Comparison of ENCODE assay signal across 17 cellular contexts in the genomic region with DNA sequence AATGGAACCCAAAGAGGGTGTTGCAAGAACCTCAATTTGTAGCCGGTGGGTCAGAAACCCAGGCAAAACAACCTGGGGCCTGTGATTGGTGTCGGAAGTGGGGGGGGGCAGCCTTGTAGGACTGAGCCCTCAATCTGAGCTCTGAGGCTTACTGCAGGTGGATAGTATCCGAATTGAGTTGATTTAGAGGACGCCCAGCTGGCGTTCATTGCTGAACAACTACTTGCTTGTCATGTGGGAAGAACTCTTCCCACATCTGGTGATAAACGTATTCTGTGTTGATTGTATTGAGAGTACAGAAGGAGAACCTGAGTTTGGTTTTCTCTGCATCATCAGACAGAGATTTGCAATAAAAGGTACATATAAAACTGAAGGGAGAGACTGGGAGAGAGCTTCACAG. TPM values are rescaled to one million over a fixed set of nuclear protein-coding genes. Genes with fewer than 3 reads are reported as not detected.
DNase-seq lines count a peak whose midpoint lies in the region; ATAC-seq and TF ChIP-seq lines count a peak whose summit lies in the region.
"Had no signal": no experiment of that assay in that cellular context is flagged by ENCODE, and none has a peak within 500 bp of the region (broad histone marks: within the 10 kb centered on the region; RNA-seq: fewer than 3 reads in every experiment).

No MANE protein-coding gene starts in this region.

- peak overlapping the region; percentile 7; the same call in 1 of the 2 replicates for H3K27ac ChIP-seq in HUES6 (ENCODE audit: low read depth, low read length)
- peak overlapping the region; percentile 93 for H3K27ac ChIP-seq in RWPE2 (ENCODE audit: poor library complexity, severe bottlenecking)
- peak overlapping the region; percentile 34 to 98 (median 70) for H3K27ac ChIP-seq in gastroesophageal sphincter
- peak overlapping the region; percentile 94 to 98 for H3K27ac ChIP-seq in thoracic aorta
- no peak overlapping the region for H3K27ac ChIP-seq in right cardiac atrium (ENCODE audit: low read length)
- H3K27ac ChIP-seq: GM23248 had no signal

- POLR2A ChIA-PET in HEK293T (lab: Yijun Ruan, JAX): no interaction called here

- H3K4me3 ChIP-seq in HUES6 (ENCODE audit: low read depth, low read length): peak overlapping the region; percentile 16
- no peak overlapping the region for H3K4me3 ChIP-seq in RWPE2 (ENCODE audit: severe bottlenecking)
- no peak overlapping the region for H3K4me3 ChIP-seq in gastroesophageal sphincter
- peak overlapping the region; percentile 12 for H3K4me3 ChIP-seq in thoracic aorta
- H3K4me3 ChIP-seq in right cardiac atrium (ENCODE audit: low read length): no peak overlapping the region
- H3K4me3 ChIP-seq: GM23248 had no signal

- peaks cover 1% of the 10 kb centered on the region; the same call in 1 of the 2 replicates for H3K36me3 ChIP-seq in HUES6 (ENCODE audit: control insufficient read depth, insufficient read depth, low read length)
- H3K36me3 ChIP-seq in RWPE2 (ENCODE audit: low read depth): peaks cover 3% of the 10 kb centered on the region; the same call in 1 of the 2 replicates
- no peaks in the 10 kb centered on the region for H3K36me3 ChIP-seq in gastroesophageal sphincter
- H3K36me3 ChIP-seq in thoracic aorta: no peaks in the 10 kb centered on the region

- intact Hi-C loops in right cardiac atrium (cut with DNase I): no loop called here

- H3K9me3 ChIP-seq in HUES6 (ENCODE audit: control insufficient read depth, insufficient read depth, low read depth, low read length) (no peaks in the 10 kb centered on the region), RWPE2 (ENCODE audit: severe bottlenecking) (no peaks in the 10 kb centered on the region), gastroesophageal sphincter (no peaks in the 10 kb centered on the region), thoracic aorta (no peaks in the 10 kb centered on the region), right cardiac atrium (ENCODE audit: control insufficient read depth, low read length) (no peaks in the 10 kb centered on the region)
- H3K9me3 ChIP-seq: SK-N-SH had no signal

- DNase-seq in RWPE2 (ENCODE audit: low spot score) (no peak), thoracic aorta (ENCODE audit: low spot score) (no peak), HEK293T (ENCODE audit: extremely low spot score) (no peak), right cardiac atrium (no peak)
- DNase-seq: CD4-positive, alpha-beta memory T cell; DND-41; GDM1; GM23248; Karpas-422; NCI-H187 treated with DMSO at 0.1 percent for 48 hours; NCI-H2171 treated with DMSO at 0.1 percent for 48 hours; NCI-H524; SK-N-SH had no signal

- 29 to 89% methylated on average over 1 to 5 of the region's 6 CpGs for WGBS in gastroesophageal sphincter (ENCODE audit: low coverage in 1 of 2), 2 donors
- WGBS in right cardiac atrium: 90% methylated on average over 6 of the region's 6 CpGs

- H3K9ac ChIP-seq in HUES6 (ENCODE audit: low read length): no peak overlapping the region
- H3K9ac ChIP-seq: GM23248, SK-N-SH had no signal

- no peak for TF ChIP-seq POLR2A in gastroesophageal sphincter (IDR thresholded peaks at IDR 0.05)

- no peak for TF ChIP-seq EP300 in gastroesophageal sphincter (IDR thresholded peaks at IDR 0.05)

- ATAC-seq in RWPE2 (ENCODE audit: low read depth) (no peak), gastroesophageal sphincter (no peak), thoracic aorta (ENCODE audit: insufficient number of reproducible peaks, low FRiP score, low read depth) (no peak), right cardiac atrium (no peak), HG03354 (IDR thresholded peaks at IDR 0.05; ENCODE audit: poor library complexity, severe bottlenecking, unreplicated experiment) (no peak)
- ATAC-seq: Right ventricle myocardium inferior had no signal

- peaks cover 38% of the 10 kb centered on the region for H3K4me1 ChIP-seq in HUES6 (ENCODE audit: control insufficient read depth, insufficient read depth, low read length)
- H3K4me1 ChIP-seq in RWPE2 (ENCODE audit: insufficient read depth, poor library complexity, severe bottlenecking): peaks cover 38% of the 10 kb centered on the region
- H3K4me1 ChIP-seq in gastroesophageal sphincter: peaks cover 27 to 90% (median 30%) of the 10 kb centered on the region in 3 donors
- H3K4me1 ChIP-seq in thoracic aorta (ENCODE audit: control insufficient read depth in 1 of 2, low read depth in 2 of 2): peaks cover 35 to 74% of the 10 kb centered on the region in 2 donors
- peaks cover 4% of the 10 kb centered on the region for H3K4me1 ChIP-seq in right cardiac atrium (ENCODE audit: control insufficient read depth, insufficient read depth, low read length)

- CTCF ChIA-PET in HEK293T (lab: Yijun Ruan, JAX): no interaction called here

- TF ChIP-seq CTCF in RWPE2 (IDR thresholded peaks at IDR 0.05; ENCODE audit: poor library complexity, severe bottlenecking) (no peak), gastroesophageal sphincter (IDR thresholded peaks at IDR 0.05) (no peak), thoracic aorta (IDR thresholded peaks at IDR 0.05) (no peak)

- H3K27me3 ChIP-seq in HUES6 (ENCODE audit: control insufficient read depth, insufficient read depth, low read length) (no peaks in the 10 kb centered on the region), RWPE2 (ENCODE audit: insufficient read depth, poor library complexity, severe bottlenecking) (no peaks in the 10 kb centered on the region), gastroesophageal sphincter (no peaks in the 10 kb centered on the region), thoracic aorta (replicated peaks; ENCODE audit: insufficient read depth) (no peaks in the 10 kb centered on the region), right cardiac atrium (ENCODE audit: control insufficient read depth, insufficient read depth) (no peaks in the 10 kb centered on the region)

TF ChIP-seq in HEK293T, 16 proteins besides CTCF, POLR2A, EP300 and RAD21:
- no peak for TF ChIP-seq ARNT (IDR thresholded peaks at IDR 0.05)
- TF ChIP-seq SUZ12 (IDR thresholded peaks at IDR 0.05): no peak
- TF ChIP-seq FOXM1 (IDR thresholded peaks at IDR 0.05; ENCODE audit: borderline replicate concordance): no peak
- no peak for TF ChIP-seq BHLHE40 (IDR thresholded peaks at IDR 0.05; ENCODE audit: borderline replicate concordance)
- no peak for TF ChIP-seq FOXA1 (IDR thresholded peaks at IDR 0.05)
- TF ChIP-seq LEF1 (IDR thresholded peaks at IDR 0.05; ENCODE audit: borderline replicate concordance): no peak
- TF ChIP-seq CTBP1 (IDR thresholded peaks at IDR 0.05; ENCODE audit: borderline replicate concordance): no peak
- TF ChIP-seq TARDBP (IDR thresholded peaks at IDR 0.05): no peak
- TF ChIP-seq NFRKB (IDR thresholded peaks at IDR 0.05): no peak
- no peak for TF ChIP-seq ELF4 (IDR thresholded peaks at IDR 0.05)
- no peak for TF ChIP-seq L3MBTL2 (conservative IDR thresholded peaks at IDR 0.05)
- TF ChIP-seq, protein P1, sequence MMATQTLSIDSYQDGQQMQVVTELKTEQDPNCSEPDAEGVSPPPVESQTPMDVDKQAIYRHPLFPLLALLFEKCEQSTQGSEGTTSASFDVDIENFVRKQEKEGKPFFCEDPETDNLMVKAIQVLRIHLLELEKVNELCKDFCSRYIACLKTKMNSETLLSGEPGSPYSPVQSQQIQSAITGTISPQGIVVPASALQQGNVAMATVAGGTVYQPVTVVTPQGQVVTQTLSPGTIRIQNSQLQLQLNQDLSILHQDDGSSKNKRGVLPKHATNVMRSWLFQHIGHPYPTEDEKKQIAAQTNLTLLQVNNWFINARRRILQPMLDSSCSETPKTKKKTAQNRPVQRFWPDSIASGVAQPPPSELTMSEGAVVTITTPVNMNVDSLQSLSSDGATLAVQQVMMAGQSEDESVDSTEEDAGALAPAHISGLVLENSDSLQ (IDR thresholded peaks at IDR 0.05): no peak

RNA-seq across cellular contexts. Expression of a gene that starts 5.1 kb away (rescaled TPM):
- 100 to 1,000 TPM; 117 to 224 (median 170) TPM for total RNA-seq in gastroesophageal sphincter
- total RNA-seq in thoracic aorta: 100 to 1,000 TPM; 114 to 139 TPM
- total RNA-seq in right cardiac atrium: 10 to 100 TPM; 42.2 to 51.0 (median 47.5) TPM
- 14.4 TPM for polyA plus RNA-seq in right cardiac atrium

Comparison
In these comparisons a context has a peak if more than half of its experiments do, and no peak if none do; other contexts are left out.
1. H3K4me3 ChIP-seq: peak in HUES6 (single experiment) and thoracic aorta (single experiment); none in RWPE2 (single experiment), gastroesophageal sphincter (0 of 2) and right cardiac atrium (single experiment).